In genomic region chr4:42750831-42751230, GRCh38 we compare ENCODE assay signal across 18 cellular contexts.
DNase-seq lines count a peak whose midpoint lies in the region; TF ChIP-seq lines count a peak whose summit lies in the region.
"Had no signal": no experiment of that assay in that cellular context is flagged by ENCODE, and none has a peak within 500 bp of the region (broad histone marks: within the 10 kb centered on the region; RNA-seq: fewer than 3 reads in every experiment).

No MANE protein-coding gene starts in this region.

- in situ Hi-C loops in KBM-7 (cut with MboI; ENCODE audit: low pct_unique_long_range_greater_than_20kb, low sequenced_read_pairs), result no loop called here

- H3K4me1 Mint-ChIP-seq in brain, result peaks cover 14% of the 10 kb centered on the region

- no peaks in the 10 kb centered on the region for H3K36me3 Mint-ChIP-seq in brain

- no peaks in the 10 kb centered on the region for H3K27me3 Mint-ChIP-seq in brain
- H3K27me3 Mint-ChIP-seq: activated T-cell treated with anti-CD3 and anti-CD28 coated beads, Interleukin-2, amount 50 U/mL, for 24 hours; dendritic cell treated with granulocyte-macrophage colony-stimulating factor and Interleukin-4, amounts not matched to agents 40 ng/mL and 50 ng/mL, for 4 days; naive B cell had no signal

- no peak for TF ChIP-seq CTCF in brain (conservative IDR thresholded peaks at IDR 0.05)

- peak overlapping the region in 1 of 5 experiments; percentile 26 for H3K4me3 Mint-ChIP-seq in brain
- H3K4me3 Mint-ChIP-seq: activated T-cell treated with anti-CD3 and anti-CD28 coated beads, Interleukin-2, amount 50 U/mL, for 24 hours; dendritic cell treated with granulocyte-macrophage colony-stimulating factor and Interleukin-4, amounts not matched to agents 40 ng/mL and 50 ng/mL, for 4 days; naive B cell had no signal

- H3K9me3 Mint-ChIP-seq in brain, result peaks cover 0 to 30% (median 12%) of the 10 kb centered on the region in 5 experiments
- H3K9me3 Mint-ChIP-seq: activated T-cell treated with anti-CD3 and anti-CD28 coated beads, Interleukin-2, amount 50 U/mL, for 24 hours had no signal

- peak overlapping the region in 4 of 5 experiments; percentile 6 to 56 (median 13) for H3K27ac Mint-ChIP-seq in brain
- H3K27ac Mint-ChIP-seq: activated T-cell treated with anti-CD3 and anti-CD28 coated beads, Interleukin-2, amount 50 U/mL, for 24 hours; dendritic cell treated with granulocyte-macrophage colony-stimulating factor and Interleukin-4, amounts not matched to agents 40 ng/mL and 50 ng/mL, for 4 days had no signal

- DNase-seq in NCI-H2081 (lab: John Stamatoyannopoulos, UW), result peak; percentile 14 to 49
- no peak for DNase-seq in NCI-H2081 treated with DMSO at 0.1 percent for 48 hours (lab: John Stamatoyannopoulos, UW)
- DNase-seq in NCI-H2107 (lab: John Stamatoyannopoulos, UW), result peak; percentile 47
- DNase-seq in superior temporal gyrus (ENCODE audit: extremely low spot score), result peak; percentile 13
- no peak for DNase-seq in KBM-7
- no peak for DNase-seq in SIG-M5 (lab: John Stamatoyannopoulos, UW)
- no peak for DNase-seq in SKM-1 treated with dmso at 0.1 percent for 144 hours (lab: John Stamatoyannopoulos, UW; ENCODE audit: unreplicated experiment)
- DNase-seq: activated CD4-positive, CD25-positive, alpha-beta regulatory T cell treated with anti-CD3 and anti-CD28 coated beads, Interleukin-2, amount 50 U/mL, for 72 hours; activated T-cell treated with anti-CD3 and anti-CD28 coated beads, Interleukin-2, amount 50 U/mL, for 24 hours; Calu3; mammary epithelial cell; NCI-H774; right lobe of liver; Right ventricle myocardium superior; trophoblast cell had no signal

Comparison
In these comparisons a context has a peak if more than half of its experiments do, and no peak if none do; other contexts are left out.
1. DNase-seq: peak in NCI-H2081 (2 of 2), NCI-H2107 (single experiment) and superior temporal gyrus (single experiment); none in NCI-H2081 treated with DMSO at 0.1 percent for 48 hours (single experiment), KBM-7 (single experiment), SIG-M5 (single experiment) and SKM-1 treated with dmso at 0.1 percent for 144 hours (single experiment).